Comparison of ENCODE assay signal across 25 cellular contexts in the genomic region with DNA sequence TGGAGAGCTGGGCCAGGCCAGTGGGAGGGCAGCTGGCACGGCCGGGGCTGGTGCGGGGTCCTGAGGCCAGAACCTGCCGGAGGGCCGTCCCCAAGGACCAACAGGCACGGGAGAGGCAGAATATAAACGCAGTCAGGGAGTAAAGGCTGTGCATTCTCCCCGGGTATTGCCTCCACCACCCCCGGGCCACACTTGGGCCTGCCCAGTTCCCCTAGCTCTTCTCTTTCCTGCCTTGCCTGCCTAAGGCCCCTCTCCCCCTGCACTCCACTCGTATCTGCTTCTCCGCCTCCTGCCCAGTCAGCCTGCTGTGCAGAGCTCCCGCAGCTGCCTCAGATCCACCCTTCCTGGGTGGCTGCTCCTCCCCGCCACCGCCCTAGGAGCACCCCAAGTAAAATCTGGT. TPM values are rescaled to one million over a fixed set of nuclear protein-coding genes. Genes with fewer than 3 reads are reported as not detected.
DNase-seq lines count a peak whose midpoint lies in the region; ATAC-seq and TF ChIP-seq lines count a peak whose summit lies in the region.
"Had no signal": no experiment of that assay in that cellular context is flagged by ENCODE, and none has a peak within 500 bp of the region (broad histone marks: within the 10 kb centered on the region; RNA-seq: fewer than 3 reads in every experiment).

No MANE protein-coding gene starts in this region.

- ATAC-seq in right lobe of liver: no peak
- ATAC-seq: naive thymus-derived CD8-positive, alpha-beta T cell; Panc1; sciatic nerve had no signal

- TF ChIP-seq POLR2A in right lobe of liver (IDR thresholded peaks at IDR 0.05): no peak

- intact Hi-C loops in right lobe of liver (cut with DNase I): no loop called here

- H3K4me3 ChIP-seq in BE2C (ENCODE audit: low read depth, low read length) (no peak overlapping the region), right lobe of liver (no peak overlapping the region), osteoblast (ENCODE audit: insufficient read depth, low read length) (no peak overlapping the region)
- H3K4me3 ChIP-seq: left ventricle myocardium inferior, MG63, thyroid gland had no signal

- no peak overlapping the region for H2AFZ ChIP-seq in osteoblast (ENCODE audit: low read length)
- H2AFZ ChIP-seq: parathyroid adenoma had no signal

- no peaks in the 10 kb centered on the region for H3K27me3 ChIP-seq in BE2C
- no peaks in the 10 kb centered on the region for H3K27me3 ChIP-seq in right lobe of liver
- no peaks in the 10 kb centered on the region for H3K27me3 ChIP-seq in osteoblast (ENCODE audit: insufficient read depth, low read length)
- H3K27me3 ChIP-seq: MG63, thyroid gland had no signal

- no peaks in the 10 kb centered on the region for H4K20me1 ChIP-seq in osteoblast (ENCODE audit: insufficient read depth, low read length)

- DNase-seq in BE2C: peak; percentile 39
- peak; percentile 52 for DNase-seq in SK-N-DZ (ENCODE audit: low spot score)
- peak in 2 of 3 donors; percentile 36 to 45 for DNase-seq in right lobe of liver
- peak; percentile 66 for DNase-seq in osteoblast (ENCODE audit: insufficient read length, low spot score, missing footprints)
- no peak for DNase-seq in ecto neural progenitor cell (ENCODE audit: low spot score)
- no peak for DNase-seq in activated CD4-positive, alpha-beta T cell treated with anti-CD3 and anti-CD28 coated beads, Interleukin-2, amount 50 U/mL, for 4 hours
- no peak for DNase-seq in DMS53 (lab: John Stamatoyannopoulos, UW)
- DNase-seq: activated CD4-positive, alpha-beta T cell treated with anti-CD3 and anti-CD28 coated beads for 4 hours; activated CD8-positive, alpha-beta memory T cell treated with anti-CD3 and anti-CD28 coated beads for 24 hours; activated T-cell treated with anti-CD3 and anti-CD28 coated beads for 4 hours; COR-L47; effector CD8-positive, alpha-beta T cell; erythroblast; KBM-7; left ventricle myocardium inferior; MG63; naive thymus-derived CD8-positive, alpha-beta T cell; NCI-H1930; NCI-H2227 treated with DMSO at 0.1 percent for 48 hours; stimulated activated CD4-positive, alpha-beta T cell treated with anti-CD3 and anti-CD28 coated beads, Interleukin-4, amount 100 ng/mL, for 1 hour had no signal

- H3K4me1 ChIP-seq in BE2C (no peaks in the 10 kb centered on the region), right lobe of liver (peaks cover 0 to 23% (median 6%) of the 10 kb centered on the region in 4 donors), osteoblast (ENCODE audit: insufficient read depth, low read length) (no peaks in the 10 kb centered on the region)
- H3K4me1 ChIP-seq: parathyroid adenoma had no signal

- H3K9me3 ChIP-seq in BE2C: no peaks in the 10 kb centered on the region
- H3K9me3 ChIP-seq in right lobe of liver: no peaks in the 10 kb centered on the region
- no peaks in the 10 kb centered on the region for H3K9me3 ChIP-seq in osteoblast (ENCODE audit: low read depth, low read length)
- H3K9me3 ChIP-seq: left ventricle myocardium inferior, MG63, thyroid gland had no signal

- 76% methylated on average over 6 of the region's 14 CpGs for WGBS in right lobe of liver (ENCODE audit: insufficient coverage, low coverage, low lambda C conversion rate, missing lambda C conversion rate)

- TF ChIP-seq CTCF in BE2C (IDR thresholded peaks at IDR 0.05; ENCODE audit: low read depth, low read length) (no peak), right lobe of liver (IDR thresholded peaks at IDR 0.05) (no peak), osteoblast (IDR thresholded peaks at IDR 0.05; ENCODE audit: extremely low read depth, low read depth, low read length) (no peak)

- no peaks in the 10 kb centered on the region for H3K79me2 ChIP-seq in osteoblast (ENCODE audit: insufficient read depth, low read length)
- H3K79me2 ChIP-seq: parathyroid adenoma had no signal

- H3K4me2 ChIP-seq in osteoblast (ENCODE audit: insufficient read depth, low read length): no peak overlapping the region

- H3K27ac ChIP-seq in right lobe of liver (no peak overlapping the region), osteoblast (ENCODE audit: low read depth, low read length) (no peak overlapping the region)
- H3K27ac ChIP-seq: left ventricle myocardium inferior, parathyroid adenoma, thyroid gland, VCaP had no signal

- no peaks in the 10 kb centered on the region for H3K36me3 ChIP-seq in BE2C
- H3K36me3 ChIP-seq in right lobe of liver: no peaks in the 10 kb centered on the region
- no peaks in the 10 kb centered on the region for H3K36me3 ChIP-seq in osteoblast (ENCODE audit: insufficient read depth, low read length)
- H3K36me3 ChIP-seq: left ventricle myocardium inferior, MG63, thyroid gland had no signal

RNA-seq across cellular contexts. Expression of a gene that starts 5.0 kb away (rescaled TPM):
- polyA plus RNA-seq in BE2C (2012; ENCODE audit: insufficient read depth, insufficient read length, low read depth): 1.7 TPM
- 48.2 and 70.3 TPM in 2 replicates for polyA plus RNA-seq in SK-N-DZ (2014; cell fraction: cytosol; rRNA removed)
- polyA plus RNA-seq in SK-N-DZ (2014; cell fraction: nucleus; rRNA removed): 16.2 and 17.4 TPM in 2 replicates
- total RNA-seq in right lobe of liver: 10 to 100 TPM; 17.6 to 74.0 (median 25.7) TPM
- 2.9 and 3.2 TPM in 2 replicates for total RNA-seq in osteoblast

Comparison
In these comparisons a context has a peak if more than half of its experiments do, and no peak if none do; other contexts are left out.
1. DNase-seq: peak in BE2C (single experiment), SK-N-DZ (single experiment), right lobe of liver (2 of 3) and osteoblast (single experiment); none in ecto neural progenitor cell (single experiment), activated CD4-positive, alpha-beta T cell treated with anti-CD3 and anti-CD28 coated beads, Interleukin-2, amount 50 U/mL, for 4 hours (0 of 2) and DMS53 (single experiment).